Comparison of ENCODE assay signal across 8 cellular contexts in genomic region chr20:41174782-41175181, GRCh38. TPM values are rescaled to one million over a fixed set of nuclear protein-coding genes. Genes with fewer than 3 reads are reported as not detected.
DNase-seq lines count a peak whose midpoint lies in the region; ATAC-seq and TF ChIP-seq lines count a peak whose summit lies in the region.

No MANE protein-coding gene starts in this region.

- TF ChIP-seq CTCF in chondrocyte (IDR thresholded peaks at IDR 0.05) = no peak

- H3K9me3 Mint-ChIP-seq in chondrocyte (ENCODE audit: low read depth) = no peaks in the 10 kb centered on the region
- no peaks in the 10 kb centered on the region for H3K9me3 Mint-ChIP-seq in naive B cell

- no peaks in the 10 kb centered on the region for H3K9me3 ChIP-seq in aorta (ENCODE audit: control insufficient read depth, low read length)

- H3K27me3 Mint-ChIP-seq in chondrocyte (ENCODE audit: low read depth) (no peaks in the 10 kb centered on the region), naive B cell (peaks cover 0 to 18% (median 0%) of the 10 kb centered on the region in 3 donors)

- intact Hi-C loops in aorta (cut with DNase I) = loop anchor here (2.0 to 10.0 kb wide), 5 partner anchors 73 to 240 kb away; partner anchors contain the start of gene ZHX3 (in 1 of the 2)

- H3K4me1 ChIP-seq in aorta (ENCODE audit: control insufficient read depth in 1 of 2, insufficient read depth in 2 of 2, low read length in 2 of 2) = peaks cover 6 to 7% of the 10 kb centered on the region in 2 donors

- DNase-seq in stimulated activated CD4-positive, alpha-beta T cell treated with anti-CD3 and anti-CD28 coated beads, Interleukin-4, amount 100 ng/mL, for 24 hours = peak; percentile 2
- DNase-seq in stimulated activated CD4-positive, alpha-beta T cell treated with anti-CD3 and anti-CD28 coated beads, Interleukin-12 subunit alpha, Interleukin-12 subunit beta, amount 100 ng/mL, for 4 hours = no peak
- DNase-seq in chondrocyte (ENCODE audit: low spot score) (no peak), naive B cell (no peak), aorta (peak in 1 of 2 donors; percentile 67), NCI-H345 (lab: John Stamatoyannopoulos, UW) (no peak), erythroblast (lab: John Stamatoyannopoulos, UW) (no peak)

- peak overlapping the region; percentile 68 to 87 for H3K27ac ChIP-seq in aorta (ENCODE audit: low read depth in 1 of 2, low read length in 2 of 2)

- no peak for TF ChIP-seq POLR2A in erythroblast (IDR thresholded peaks at IDR 0.05; ENCODE audit: low read length)

- H3K27ac Mint-ChIP-seq in chondrocyte (ENCODE audit: unreplicated experiment) (peak overlapping the region; percentile 97), naive B cell (peak overlapping the region in 4 of 6 donors; percentile 37 to 87 (median 68))

- no peaks in the 10 kb centered on the region for H3K27me3 ChIP-seq in aorta (ENCODE audit: control insufficient read depth in 1 of 2, insufficient read depth in 2 of 2, low read length in 1 of 2)

- H3K4me3 ChIP-seq in aorta (ENCODE audit: low read length in 2 of 2) = no peak overlapping the region

- H3K4me1 Mint-ChIP-seq in chondrocyte (ENCODE audit: low read depth) (peaks cover 72% of the 10 kb centered on the region), naive B cell (peaks cover 0 to 3% (median 2%) of the 10 kb centered on the region in 3 donors)

- H3K36me3 ChIP-seq in aorta (ENCODE audit: control insufficient read depth in 1 of 2, insufficient read depth in 2 of 2, low read length in 1 of 2) = peaks cover 0 to 2% of the 10 kb centered on the region in 2 donors

- WGBS in aorta, 2 donors = 0 to 8% methylated on average over 2 of the region's 2 CpGs

- ATAC-seq in naive B cell (ENCODE audit: low read depth in 2 of 2) (no peak), aorta (ENCODE audit: low FRiP score) (no peak), GM21737 (IDR thresholded peaks at IDR 0.05; ENCODE audit: unreplicated experiment) (no peak)

- H3K36me3 Mint-ChIP-seq in chondrocyte (ENCODE audit: low read depth) = peaks cover 29% of the 10 kb centered on the region
- H3K36me3 Mint-ChIP-seq in naive B cell = peaks cover 6 to 10% of the 10 kb centered on the region in 2 donors

- H3K4me3 Mint-ChIP-seq in chondrocyte (ENCODE audit: unreplicated experiment) (no peak overlapping the region), naive B cell (no peak overlapping the region)

RNA-seq across cellular contexts. Expression of gene PLCG1, which starts 37.4 kb away (rescaled TPM):
- total RNA-seq in chondrocyte (139 to 152 TPM (median 140 TPM) in 3 replicates), aorta (100 to 1,000 TPM in 1 of 2 donors, 10 to 100 TPM in 1; 96.3 to 148 TPM)
- polyA plus RNA-seq in naive B cell (ENCODE audit: low read depth in 6 of 6) (10 to 100 TPM in 2 of 6 donors, 1 to 10 TPM in 4; 1.6 to 18.1 (median 8.0) TPM), aorta (10 to 100 TPM; 17.9 to 52.5 TPM)
